ENCODE assay signal across 2 cellular contexts in genomic region chr9:129697111-129697955, GRCh38.
TF ChIP-seq lines count a peak whose summit lies in the region.

No MANE protein-coding gene starts in this region.

TF ChIP-seq in IMR-90, 13 proteins besides CTCF, POLR2A, EP300 and RAD21:
- TF ChIP-seq MAZ (IDR thresholded peaks at IDR 0.05; ENCODE audit: borderline replicate concordance, low read depth, low read length) = peak; percentile 82
- peak; percentile 87 for TF ChIP-seq MXI1 (IDR thresholded peaks at IDR 0.05; ENCODE audit: borderline replicate concordance, low read depth, low read length)
- TF ChIP-seq RCOR1 (IDR thresholded peaks at IDR 0.05; ENCODE audit: insufficient replicate concordance, low read length) = no peak
- 0 out of 2 replicates have a peak, but pooled peaks have one; percentile 8 for TF ChIP-seq SMC3 (IDR thresholded peaks at IDR 0.05; ENCODE audit: low read depth, low read length)
- TF ChIP-seq FOS (IDR thresholded peaks at IDR 0.05; ENCODE audit: low read depth, low read length) = peak; percentile 45
- TF ChIP-seq MAFK (IDR thresholded peaks at IDR 0.05; ENCODE audit: low read depth, low read length) = no peak

TF ChIP-seq in neural cell, 6 proteins besides CTCF, POLR2A, EP300 and RAD21:
- no peak for TF ChIP-seq TAF1 (IDR thresholded peaks at IDR 0.05; ENCODE audit: low read depth)
- TF ChIP-seq, protein P1, sequence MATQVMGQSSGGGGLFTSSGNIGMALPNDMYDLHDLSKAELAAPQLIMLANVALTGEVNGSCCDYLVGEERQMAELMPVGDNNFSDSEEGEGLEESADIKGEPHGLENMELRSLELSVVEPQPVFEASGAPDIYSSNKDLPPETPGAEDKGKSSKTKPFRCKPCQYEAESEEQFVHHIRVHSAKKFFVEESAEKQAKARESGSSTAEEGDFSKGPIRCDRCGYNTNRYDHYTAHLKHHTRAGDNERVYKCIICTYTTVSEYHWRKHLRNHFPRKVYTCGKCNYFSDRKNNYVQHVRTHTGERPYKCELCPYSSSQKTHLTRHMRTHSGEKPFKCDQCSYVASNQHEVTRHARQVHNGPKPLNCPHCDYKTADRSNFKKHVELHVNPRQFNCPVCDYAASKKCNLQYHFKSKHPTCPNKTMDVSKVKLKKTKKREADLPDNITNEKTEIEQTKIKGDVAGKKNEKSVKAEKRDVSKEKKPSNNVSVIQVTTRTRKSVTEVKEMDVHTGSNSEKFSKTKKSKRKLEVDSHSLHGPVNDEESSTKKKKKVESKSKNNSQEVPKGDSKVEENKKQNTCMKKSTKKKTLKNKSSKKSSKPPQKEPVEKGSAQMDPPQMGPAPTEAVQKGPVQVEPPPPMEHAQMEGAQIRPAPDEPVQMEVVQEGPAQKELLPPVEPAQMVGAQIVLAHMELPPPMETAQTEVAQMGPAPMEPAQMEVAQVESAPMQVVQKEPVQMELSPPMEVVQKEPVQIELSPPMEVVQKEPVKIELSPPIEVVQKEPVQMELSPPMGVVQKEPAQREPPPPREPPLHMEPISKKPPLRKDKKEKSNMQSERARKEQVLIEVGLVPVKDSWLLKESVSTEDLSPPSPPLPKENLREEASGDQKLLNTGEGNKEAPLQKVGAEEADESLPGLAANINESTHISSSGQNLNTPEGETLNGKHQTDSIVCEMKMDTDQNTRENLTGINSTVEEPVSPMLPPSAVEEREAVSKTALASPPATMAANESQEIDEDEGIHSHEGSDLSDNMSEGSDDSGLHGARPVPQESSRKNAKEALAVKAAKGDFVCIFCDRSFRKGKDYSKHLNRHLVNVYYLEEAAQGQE (IDR thresholded peaks at IDR 0.05; ENCODE audit: borderline replicate concordance) = no peak
- TF ChIP-seq SMC3 (conservative IDR thresholded peaks at IDR 0.05; ENCODE audit: poor library complexity) = no peak
- TF ChIP-seq POLR2AphosphoS5 (IDR thresholded peaks at IDR 0.05) = no peak
- no peak for TF ChIP-seq MXI1 (conservative IDR thresholded peaks at IDR 0.05; ENCODE audit: poor library complexity, severe bottlenecking)
- no peak for TF ChIP-seq EZH2 (IDR thresholded peaks at IDR 0.05; ENCODE audit: borderline replicate concordance, insufficient read depth, low read length, poor library complexity, severe bottlenecking)
